In genomic region chr3:43537206-43537605, GRCh38 we compare ENCODE assay signal across 13 cellular contexts.
"Had no signal": no experiment of that assay in that cellular context is flagged by ENCODE, and none has a peak within 500 bp of the region (broad histone marks: within the 10 kb centered on the region; RNA-seq: fewer than 3 reads in every experiment).

No MANE protein-coding gene starts in this region.

- ATAC-seq: activated T-helper 17 cell treated with anti-CD3 and anti-CD28 coated beads, Interleukin-2, amount 50 U/mL, for 72 hours; stimulated activated naive CD8-positive, alpha-beta T cell treated with anti-CD3 and anti-CD28 coated beads, Interleukin-15, amount 100 ng/mL, for 72 hours had no signal

- DNase-seq: activated CD4-positive, alpha-beta T cell treated with anti-CD3 and anti-CD28 coated beads, Interleukin-2, amount 50 U/mL, for 48 hours; activated CD4-positive, CD25-positive, alpha-beta regulatory T cell treated with anti-CD3 and anti-CD28 coated beads, Interleukin-2, amount 50 U/mL, for 72 hours; activated naive CD4-positive, alpha-beta T cell treated with Interleukin-2 at 50 U/mL for 16 hours; hippocampal formation; kidney; left ventricle myocardium inferior; naive B cell; ovary; sigmoid colon; spleen; stimulated activated naive CD8-positive, alpha-beta T cell treated with anti-CD3 and anti-CD28 coated beads, Interleukin-15, amount 100 ng/mL, for 72 hours; T-helper 9 cell had no signal
